Comparison of ENCODE assay signal across 3 cellular contexts in the genomic region with DNA sequence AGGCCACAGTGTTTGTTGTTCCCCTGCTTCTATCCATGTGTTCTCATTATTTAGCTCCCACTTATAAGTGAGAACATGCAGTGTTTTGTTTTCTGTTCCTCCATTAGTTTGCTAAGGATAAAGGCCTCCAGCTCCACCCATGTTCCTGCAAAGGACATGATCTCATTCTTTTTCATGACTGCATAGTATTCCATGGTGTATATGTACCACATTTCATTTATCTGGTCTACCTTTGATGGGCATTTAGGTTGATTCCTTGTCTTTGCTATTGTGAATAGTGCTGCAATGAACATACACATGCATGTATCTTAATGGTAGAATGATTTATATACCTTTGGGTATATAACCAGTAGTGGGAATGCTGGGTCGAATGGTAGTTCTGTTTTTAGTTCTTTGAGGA.
A peak's percentile ranks its signal among the peaks of the same experiment; 100 is the strongest.
DNase-seq lines count a peak whose midpoint lies in the region; ATAC-seq, FAIRE-seq and TF ChIP-seq lines count a peak whose summit lies in the region.
"Not testable (repeated sequence)": the region's sequence is repeated elsewhere in the genome, so short reads cannot be mapped to it uniquely, and the experiment has no call there.

No MANE protein-coding gene starts in this region.

- not testable (repeated sequence) for H3K9ac ChIP-seq in GM12878 (ENCODE audit: control insufficient read depth, insufficient read depth, low read length); K562 (ENCODE audit: insufficient read depth in 1 of 2, low read depth in 2 of 2, low read length in 2 of 2)

- not testable (repeated sequence) for H3K4me3 ChIP-seq in HEK293 (ENCODE audit: low read depth, low read length); GM12878; K562

- H3K27me3 ChIP-seq in GM12878 (replicated peaks in 1 of 2; ENCODE audit: control insufficient read depth in 2 of 2, insufficient read depth in 2 of 2, low read length in 1 of 2); K562 (ENCODE audit: control insufficient read depth in 2 of 2, insufficient read depth in 2 of 2, low read length in 2 of 2): not testable (repeated sequence)

- not testable (repeated sequence) for H2AFZ ChIP-seq in GM12878 (ENCODE audit: control insufficient read depth, low read depth, low read length); K562 (ENCODE audit: low read depth, low read length)

- not testable (repeated sequence) for ATAC-seq in GM12878, K562

- TF ChIP-seq CTCF in HEK293 (tag by site-specific recombination; IDR thresholded peaks at IDR 0.05); GM12878 (IDR thresholded peaks at IDR 0.05 in 2 of 3, conservative IDR thresholded peaks at IDR 0.05 in 1 of 3; ENCODE audit: control insufficient read depth in 2 of 3, extremely low read depth in 1 of 3, insufficient read depth in 1 of 3, low read depth in 3 of 3, low read length in 3 of 3); K562 (IDR thresholded peaks at IDR 0.05 in 2 of 3, conservative IDR thresholded peaks at IDR 0.05 in 1 of 3; ENCODE audit: insufficient read depth in 2 of 3, low read depth in 1 of 3, low read length in 3 of 3): not testable (repeated sequence)

- not testable (repeated sequence) for TF ChIP-seq EP300 in GM12878 (IDR thresholded peaks at IDR 0.05; ENCODE audit: borderline replicate concordance in 1 of 2, control insufficient read depth in 1 of 2, low read depth in 2 of 2, low read length in 2 of 2); K562 (IDR thresholded peaks at IDR 0.05; ENCODE audit: low read length)

- SMC1A ChIA-PET in GM12878 (lab: Charles Lee; ENCODE audit: uncharacterized antibody, unreplicated experiment) = interaction anchor here (1.3 to 4.3 kb wide), 3 partner anchors 11 to 84 kb away, joined by 4 to 59 read pairs (median 6); no protein-coding TSS in a partner anchor

- POLR2A ChIA-PET in HEK293 (lab: Yijun Ruan, JAX); K562 (lab: Yijun Ruan, JAX): not testable (repeated sequence)
- POLR2A ChIA-PET in GM12878 (lab: Charles Lee) = interaction anchor here (0.5 to 4.2 kb wide), 3 partner anchors 10 to 873 kb away, joined by 9 to 30 read pairs (median 10); partner anchors contain the start of gene ARL15

- H3K9me3 ChIP-seq in HEK293 (ENCODE audit: control insufficient read depth, insufficient read depth, low read depth, low read length); GM12878 (replicated peaks; ENCODE audit: control insufficient read depth, insufficient read depth, low read length); K562 (replicated peaks; ENCODE audit: control insufficient read depth, insufficient read depth, low read depth, low read length): not testable (repeated sequence)

- not testable (repeated sequence) for H4K20me1 ChIP-seq in GM12878 (ENCODE audit: control insufficient read depth, insufficient read depth); K562 (replicated peaks; ENCODE audit: control insufficient read depth, insufficient read depth, low read length)

- in situ Hi-C loops in GM12878 (cut with MboI); K562 (cut with MboI): not testable (repeated sequence)

- CTCF ChIA-PET in HEK293 (lab: Yijun Ruan, JAX) = interaction anchor here (0.5 kb wide), 1 partner anchor 38 kb away, joined by 3 read pairs; no protein-coding TSS in a partner anchor
- CTCF ChIA-PET in GM12878 (lab: Yijun Ruan, JAX) = interaction anchor here (0.8 to 1.5 kb wide), 4 partner anchors 9 to 81 kb away, joined by 3 to 15 read pairs (median 4); no protein-coding TSS in a partner anchor
- CTCF ChIA-PET in K562 (lab: Yijun Ruan, JAX; ENCODE audit: low intra/inter-chr PET ratio) = not testable (repeated sequence)

- not testable (repeated sequence) for DNase-seq in GM12878 (ENCODE audit: low read depth, low spot score); K562 (ENCODE audit: extremely low read depth in 1 of 4, low spot score in 3 of 4)

- H3K9me1 ChIP-seq in K562 (ENCODE audit: control insufficient read depth, insufficient read depth, low read length) = not testable (repeated sequence)

- intact Hi-C loops in GM12878 (cut with micrococcal nuclease; ENCODE audit: unreplicated experiment) = not testable (repeated sequence)
- intact Hi-C loops in K562 (cut with micrococcal nuclease) = loop anchor here (5.0 kb wide), 2 partner anchors 66 to 81 kb away; partner anchors contain the start of gene ARL15

- not testable (repeated sequence) for H3K79me2 ChIP-seq in GM12878 (ENCODE audit: control insufficient read depth, insufficient read depth, low read length)
- H3K79me2 ChIP-seq in K562 (ENCODE audit: control insufficient read depth, insufficient read depth, low read length) = peaks cover 86% of the 10 kb centered on the region

- not testable (repeated sequence) for H3K4me2 ChIP-seq in GM12878 (ENCODE audit: control insufficient read depth, insufficient read depth); K562 (ENCODE audit: insufficient read depth, low read length)

- WGBS in GM12878 (ENCODE audit: insufficient coverage, insufficient replicate concordance, low lambda C conversion rate, missing lambda C conversion rate) = 0% methylated on average over 1 of the region's 1 CpG
- 100% methylated on average over 1 of the region's 1 CpG for WGBS in K562 (ENCODE audit: insufficient coverage, low coverage, missing lambda C conversion rate)

- H3K36me3 ChIP-seq in HEK293 (ENCODE audit: control insufficient read depth in 2 of 2, insufficient read depth in 1 of 2, low read length in 2 of 2); GM12878 (ENCODE audit: control insufficient read depth in 2 of 2, insufficient read depth in 2 of 2, low read length in 1 of 2): not testable (repeated sequence)
- peaks cover 25% of the 10 kb centered on the region for H3K36me3 ChIP-seq in K562 (ENCODE audit: control insufficient read depth, insufficient read depth, low read length)

- not testable (repeated sequence) for H3K27ac ChIP-seq in HEK293 (ENCODE audit: extremely low read depth, low read depth, low read length); GM12878 (ENCODE audit: control insufficient read depth, insufficient read depth); K562 (ENCODE audit: extremely low read depth, low read depth, low read length)

- not testable (repeated sequence) for FAIRE-seq in GM12878 (lab: Jason Lieb, UNC); K562 (lab: Jason Lieb, UNC)

- not testable (repeated sequence) for TF ChIP-seq POLR2A in GM12878 (IDR thresholded peaks at IDR 0.05; ENCODE audit: low read depth, low read length); K562 (conservative IDR thresholded peaks at IDR 0.05)

- RAD21 ChIA-PET in GM12878 (lab: Charles Lee; ENCODE audit: unreplicated experiment) = interaction anchor here (0.9 to 2.1 kb wide), 5 partner anchors 9 to 82 kb away, joined by 3 to 9 read pairs (median 5); partner anchors contain the start of gene ARL15

- not testable (repeated sequence) for BruUV-seq in GM12878 (replicated peaks; lab: Mats Ljungman, UMichigan); K562 (replicated peaks; lab: Mats Ljungman, UMichigan)

- H3K4me1 ChIP-seq in HEK293 (ENCODE audit: control insufficient read depth, insufficient read depth, low read length) (peaks cover 20% of the 10 kb centered on the region), K562 (replicated peaks in 1 of 2; ENCODE audit: control insufficient read depth in 2 of 2, insufficient read depth in 2 of 2, low read length in 2 of 2) (peaks cover 0 to 38% of the 10 kb centered on the region in 2 experiments; a peak in 3 of 5 replicates)
- not testable (repeated sequence) for H3K4me1 ChIP-seq in GM12878 (ENCODE audit: control insufficient read depth, insufficient read depth, low read length)

- not testable (repeated sequence) for TF ChIP-seq RAD21 in GM12878 (IDR thresholded peaks at IDR 0.05; ENCODE audit: insufficient read depth, low read depth, low read length); K562 (CRISPR knock-in tag; conservative IDR thresholded peaks at IDR 0.05 in 1 of 2, IDR thresholded peaks at IDR 0.05 in 1 of 2)

TF ChIP-seq in HEK293, 187 proteins besides CTCF, POLR2A, EP300 and RAD21 (continues in another document):
- peak; percentile 99 for TF ChIP-seq ZNF146 (tag by site-specific recombination; IDR thresholded peaks at IDR 0.05)
- TF ChIP-seq ZNF580 (tag by site-specific recombination; IDR thresholded peaks at IDR 0.05) = peak; percentile 71

TF ChIP-seq in GM12878, 131 proteins besides CTCF, POLR2A, EP300 and RAD21:
- TF ChIP-seq ZNF217 (IDR thresholded peaks at IDR 0.05) = 0 out of 2 replicates have a peak, but pooled peaks have one; percentile 57

TF ChIP-seq in K562, 482 proteins besides CTCF, POLR2A, EP300 and RAD21:
- TF ChIP-seq KDM1A (IDR thresholded peaks at IDR 0.05) = peak; percentile 47 to 52; a peak in 3 of 4 replicates
- peak; percentile 98 for TF ChIP-seq ZNF146 (CRISPR knock-in tag; IDR thresholded peaks at IDR 0.05; ENCODE audit: unreplicated experiment)
- TF ChIP-seq CHD4 (IDR thresholded peaks at IDR 0.05; ENCODE audit: insufficient read depth, insufficient replicate concordance, low read depth, low read length, poor library complexity, severe bottlenecking) = peak; percentile 45
- TF ChIP-seq BCOR (IDR thresholded peaks at IDR 0.05) = peak; percentile 87
- TF ChIP-seq HDAC1 (IDR thresholded peaks at IDR 0.05) = peak in 1 of 2 experiments; percentile 31; a peak in 1 of 4 replicates
- peak; percentile 67 for TF ChIP-seq RBM25 (IDR thresholded peaks at IDR 0.05; ENCODE audit: low read depth, low read length, severe bottlenecking)
- TF ChIP-seq CBX1 (IDR thresholded peaks at IDR 0.05; ENCODE audit: low read depth) = peak; percentile 59; the same call in 1 of the 2 replicates
